ENCODE assay signal across 8 cellular contexts in genomic region chr22:45009881-45010531, GRCh38. TPM values are rescaled to one million over a fixed set of nuclear protein-coding genes. Genes with fewer than 3 reads are reported as not detected.
A peak's percentile ranks its signal among the peaks of the same experiment; 100 is the strongest.
DNase-seq lines count a peak whose midpoint lies in the region; ATAC-seq lines count a peak whose summit lies in the region.

Gene PHF21B, minus strand, starts transcription at chr22:45010005. Its CDS starts 456 bp downstream, at chr22:45009549.

- H3K36me3 Mint-ChIP-seq in T-cell = no peaks in the 10 kb centered on the region
- H3K36me3 Mint-ChIP-seq in effector memory CD8-positive, alpha-beta T cell (ENCODE audit: insufficient read depth) = no peaks in the 10 kb centered on the region

- H3K9me3 Mint-ChIP-seq in T-cell = no peaks in the 10 kb centered on the region
- H3K9me3 Mint-ChIP-seq in effector memory CD8-positive, alpha-beta T cell = no peaks in the 10 kb centered on the region

- H3K9me3 ChIP-seq in HUES48 (ENCODE audit: control insufficient read depth, insufficient read depth, low read length) (no peaks in the 10 kb centered on the region), thymus (ENCODE audit: control insufficient read depth) (no peaks in the 10 kb centered on the region)

- H3K4me3 Mint-ChIP-seq in T-cell = peak within 1 kb of the TSS; percentile 78 to 91 (median 80)
- peak within 1 kb of the TSS; percentile 85 to 91 for H3K4me3 Mint-ChIP-seq in effector memory CD8-positive, alpha-beta T cell

- CTCF ChIA-PET in T-cell (lab: Charles Lee) = no interaction called here

- H3K4me1 ChIP-seq in HUES48 (ENCODE audit: control insufficient read depth, insufficient read depth, low read length) (peaks cover 21% of the 10 kb centered on the region), thymus (ENCODE audit: control insufficient read depth, insufficient read depth, low read length) (no peaks in the 10 kb centered on the region)

- 1% methylated on average over 80 of the region's 80 CpGs for WGBS in thymus

- POLR2A ChIA-PET in T-cell (lab: Charles Lee) = no interaction called here

- H3K27ac ChIP-seq in HUES48 (ENCODE audit: low read depth, low read length) (peak within 1 kb of the TSS; percentile 94), thymus (ENCODE audit: low read depth) (peak within 1 kb of the TSS; percentile 52)

- H3K27me3 ChIP-seq in HUES48 (ENCODE audit: control insufficient read depth, insufficient read depth, low read length) (no peaks in the 10 kb centered on the region), thymus (ENCODE audit: control insufficient read depth, insufficient read depth) (peaks cover 71% of the 10 kb centered on the region)

- ATAC-seq in T-cell (replicated peaks in 1 of 4) (peak in 2 of 4 experiments; percentile 24 to 44), HG02981 (IDR thresholded peaks at IDR 0.05; ENCODE audit: unreplicated experiment) (no peak), HG03342 (IDR thresholded peaks at IDR 0.05; ENCODE audit: unreplicated experiment) (no peak)
- no peak for ATAC-seq in effector memory CD8-positive, alpha-beta T cell (replicated peaks)

- H3K27me3 Mint-ChIP-seq in T-cell = peaks cover 54 to 57% of the 10 kb centered on the region in 2 donors
- H3K27me3 Mint-ChIP-seq in effector memory CD8-positive, alpha-beta T cell = peaks cover 59 to 66% of the 10 kb centered on the region in 2 donors

- H3K9ac ChIP-seq in HUES48 (ENCODE audit: low read depth, low read length) = peak within 1 kb of the TSS; percentile 86

- H3K27ac Mint-ChIP-seq in T-cell = peak within 1 kb of the TSS in 1 of 2 donors; percentile 76
- H3K27ac Mint-ChIP-seq in effector memory CD8-positive, alpha-beta T cell = no peak within 1 kb of the TSS

- DNase-seq in C1 segment of cervical spinal cord (lab: John Stamatoyannopoulos, UW) (peak in 11 of 14 donors; percentile 20 to 79 (median 42)), T-cell (no peak), midbrain (lab: John Stamatoyannopoulos, UW) (peak; percentile 71)
- no peak for DNase-seq in effector memory CD8-positive, alpha-beta T cell

- peaks cover 15 to 17% (median 16%) of the 10 kb centered on the region in 3 donors for H3K4me1 Mint-ChIP-seq in T-cell
- H3K4me1 Mint-ChIP-seq in effector memory CD8-positive, alpha-beta T cell (ENCODE audit: low read depth in 2 of 2) = peaks cover 9 to 11% of the 10 kb centered on the region in 2 donors

- peaks cover 6% of the 10 kb centered on the region; the same call in 1 of the 2 replicates for H3K36me3 ChIP-seq in HUES48 (ENCODE audit: control insufficient read depth, insufficient read depth, low read length)
- no peaks in the 10 kb centered on the region for H3K36me3 ChIP-seq in thymus (ENCODE audit: control insufficient read depth, insufficient read depth)

- H3K4me3 ChIP-seq in HUES48 (ENCODE audit: low read depth, low read length) (peak within 1 kb of the TSS; percentile 89), thymus (ENCODE audit: low read length) (peak within 1 kb of the TSS; percentile 58)

RNA-seq across cellular contexts. Expression of gene PHF21B, which starts in this region (rescaled TPM):
- total RNA-seq in T-cell = under 1 TPM in 2 of 5 donors, not detected in 3; 0.15 to 0.36 TPM
- polyA plus RNA-seq in thymus = 0.82 TPM

Comparison
In these comparisons a context has a peak if more than half of its experiments do, and no peak if none do; other contexts are left out.
1. DNase-seq: peak in C1 segment of cervical spinal cord (11 of 14) and midbrain (single experiment); none in T-cell (0 of 34) and effector memory CD8-positive, alpha-beta T cell (0 of 3).